In genomic region chr11:65428578-65429068, GRCh38 we compare ENCODE assay signal across 8 cellular contexts. TPM values are rescaled to one million over a fixed set of nuclear protein-coding genes. Genes with fewer than 3 reads are reported as not detected.
DNase-seq lines count a peak whose midpoint lies in the region; ATAC-seq and TF ChIP-seq lines count a peak whose summit lies in the region.

No MANE protein-coding gene starts in this region.

- TF ChIP-seq POLR2A in HCT116 (IDR thresholded peaks at IDR 0.05; ENCODE audit: borderline replicate concordance, extremely low read depth, insufficient read depth, insufficient read length): no peak

- H3K27ac Mint-ChIP-seq in activated CD8-positive, alpha-beta memory T cell treated with anti-CD3 and anti-CD28 coated beads, Interleukin-2, amount 10 ng/mL, durations not matched to agents 7 days and 5 days: peak overlapping the region; percentile 98
- H3K27ac Mint-ChIP-seq in stimulated activated effector memory CD8-positive, alpha-beta T cell treated with anti-CD3 and anti-CD28 coated beads, Interleukin-12 subunit alpha, Interleukin-12 subunit beta, amount 100 ng/mL, for 72 hours: peak overlapping the region; percentile 100

- no peak overlapping the region for H3K4me3 ChIP-seq in HCT116 (replicated peaks in 1 of 2; ENCODE audit: low read depth in 1 of 2, low read length in 2 of 2)
- peak overlapping the region; percentile 80 for H3K4me3 ChIP-seq in left ventricle myocardium inferior

- H3K27me3 ChIP-seq in HCT116 (ENCODE audit: insufficient read depth, low read length) (no peaks in the 10 kb centered on the region), left ventricle myocardium inferior (ENCODE audit: low read depth) (no peaks in the 10 kb centered on the region)

- peaks cover 28 to 57% of the 10 kb centered on the region in 2 experiments for H3K4me1 ChIP-seq in HCT116 (ENCODE audit: control insufficient read depth in 1 of 2, insufficient read depth in 2 of 2, low read length in 2 of 2)
- peaks cover 97% of the 10 kb centered on the region for H3K4me1 ChIP-seq in left ventricle myocardium inferior

- H4K20me1 ChIP-seq in HCT116 (ENCODE audit: insufficient read depth): peaks cover 29% of the 10 kb centered on the region

- peak overlapping the region; percentile 94 for H3K4me3 Mint-ChIP-seq in activated CD8-positive, alpha-beta memory T cell treated with anti-CD3 and anti-CD28 coated beads, Interleukin-2, amount 10 ng/mL, durations not matched to agents 7 days and 5 days
- H3K4me3 Mint-ChIP-seq in stimulated activated effector memory CD8-positive, alpha-beta T cell treated with anti-CD3 and anti-CD28 coated beads, Interleukin-12 subunit alpha, Interleukin-12 subunit beta, amount 100 ng/mL, for 72 hours: peak overlapping the region; percentile 96

- intact Hi-C loops in HCT116 (cut with micrococcal nuclease) (no loop called here), left ventricle myocardium inferior (cut with micrococcal nuclease) (no loop called here)

- no peak for DNase-seq in HCT116 (ENCODE audit: low read depth, low spot score)
- DNase-seq in activated CD8-positive, alpha-beta memory T cell treated with anti-CD3 and anti-CD28 coated beads, Interleukin-2, amount 10 ng/mL, durations not matched to agents 7 days and 5 days: no peak
- DNase-seq in left ventricle myocardium inferior: no peak
- no peak for DNase-seq in stimulated activated effector memory CD8-positive, alpha-beta T cell treated with anti-CD3 and anti-CD28 coated beads, Interleukin-12 subunit alpha, Interleukin-12 subunit beta, amount 100 ng/mL, for 72 hours (ENCODE audit: low spot score in 2 of 2)
- no peak for DNase-seq in NCI-H774 (lab: John Stamatoyannopoulos, UW)
- no peak for DNase-seq in MV-4-11 (lab: John Stamatoyannopoulos, UW)
- DNase-seq in NK-92 (lab: John Stamatoyannopoulos, UW; ENCODE audit: unreplicated experiment): no peak
- no peak for DNase-seq in NCI-H146 treated with DMSO at 0.1 percent for 48 hours (lab: John Stamatoyannopoulos, UW; ENCODE audit: unreplicated experiment)

- no peak overlapping the region for H3K4me2 ChIP-seq in HCT116 (ENCODE audit: low read length)

- H3K79me2 ChIP-seq in HCT116 (ENCODE audit: insufficient read depth, low read length): peaks cover 63% of the 10 kb centered on the region

- H3K36me3 Mint-ChIP-seq in activated CD8-positive, alpha-beta memory T cell treated with anti-CD3 and anti-CD28 coated beads, Interleukin-2, amount 10 ng/mL, durations not matched to agents 7 days and 5 days: peaks cover 68% of the 10 kb centered on the region
- H3K36me3 Mint-ChIP-seq in stimulated activated effector memory CD8-positive, alpha-beta T cell treated with anti-CD3 and anti-CD28 coated beads, Interleukin-12 subunit alpha, Interleukin-12 subunit beta, amount 100 ng/mL, for 72 hours: peaks cover 100% of the 10 kb centered on the region

- TF ChIP-seq RAD21 in HCT116 (IDR thresholded peaks at IDR 0.05; ENCODE audit: low read depth): no peak

- CTCF ChIA-PET in HCT116 (lab: Charles Lee): no interaction called here
- CTCF ChIA-PET in activated CD8-positive, alpha-beta memory T cell treated with anti-CD3 and anti-CD28 coated beads, Interleukin-2, amount 10 ng/mL, durations not matched to agents 7 days and 5 days (lab: Charles Lee): no interaction called here

- TF ChIP-seq CTCF in HCT116 (IDR thresholded peaks at IDR 0.05 in 2 of 3, conservative IDR thresholded peaks at IDR 0.05 in 1 of 3; ENCODE audit: borderline replicate concordance in 1 of 3, insufficient read depth in 1 of 3, low read depth in 2 of 3, low read length in 2 of 3) (no peak), left ventricle myocardium inferior (IDR thresholded peaks at IDR 0.05; ENCODE audit: borderline replicate concordance) (no peak)

- peak overlapping the region; percentile 100; the same call in 1 of the 2 replicates for H3K27ac ChIP-seq in HCT116 (ENCODE audit: low read depth, low read length)
- H3K27ac ChIP-seq in left ventricle myocardium inferior (replicated peaks): peak overlapping the region; percentile 100

- no peak overlapping the region for H3K9ac ChIP-seq in HCT116 (ENCODE audit: low read length)

- H3K27me3 Mint-ChIP-seq in activated CD8-positive, alpha-beta memory T cell treated with anti-CD3 and anti-CD28 coated beads, Interleukin-2, amount 10 ng/mL, durations not matched to agents 7 days and 5 days: no peaks in the 10 kb centered on the region

- BruUV-seq in HCT116 (replicated peaks; lab: Mats Ljungman, UMichigan): no TSS peak

- POLR2A ChIA-PET in HCT116 (lab: Charles Lee): interaction anchor here (0.5 to 15.5 kb wide), 4 partner anchors 8 to 70 kb away, joined by 3 to 910 read pairs (median 6); partner anchors contain the start of gene MALAT1

- H2AFZ ChIP-seq in HCT116 (ENCODE audit: low read depth, low read length, poor library complexity, severe bottlenecking): no peak overlapping the region

- peaks cover 71% of the 10 kb centered on the region for H3K4me1 Mint-ChIP-seq in activated CD8-positive, alpha-beta memory T cell treated with anti-CD3 and anti-CD28 coated beads, Interleukin-2, amount 10 ng/mL, durations not matched to agents 7 days and 5 days
- peaks cover 92% of the 10 kb centered on the region for H3K4me1 Mint-ChIP-seq in stimulated activated effector memory CD8-positive, alpha-beta T cell treated with anti-CD3 and anti-CD28 coated beads, Interleukin-12 subunit alpha, Interleukin-12 subunit beta, amount 100 ng/mL, for 72 hours

- H3K9me3 Mint-ChIP-seq in activated CD8-positive, alpha-beta memory T cell treated with anti-CD3 and anti-CD28 coated beads, Interleukin-2, amount 10 ng/mL, durations not matched to agents 7 days and 5 days (ENCODE audit: low read depth): no peaks in the 10 kb centered on the region
- H3K9me3 Mint-ChIP-seq in stimulated activated effector memory CD8-positive, alpha-beta T cell treated with anti-CD3 and anti-CD28 coated beads, Interleukin-12 subunit alpha, Interleukin-12 subunit beta, amount 100 ng/mL, for 72 hours: no peaks in the 10 kb centered on the region

- H3K9me2 ChIP-seq in HCT116 (ENCODE audit: insufficient read depth): no peaks in the 10 kb centered on the region

- H3K9me3 ChIP-seq in HCT116 (ENCODE audit: control insufficient read depth in 1 of 2, insufficient read depth in 1 of 2, low read depth in 1 of 2, low read length in 2 of 2): no peaks in the 10 kb centered on the region
- H3K9me3 ChIP-seq in left ventricle myocardium inferior (replicated peaks): no peaks in the 10 kb centered on the region

- H3K36me3 ChIP-seq in HCT116 (ENCODE audit: control insufficient read depth in 1 of 2, insufficient read depth in 2 of 2, low read length in 2 of 2): peaks cover 0 to 7% of the 10 kb centered on the region in 2 experiments; a peak in 1 of 4 replicates
- H3K36me3 ChIP-seq in left ventricle myocardium inferior: peaks cover 75% of the 10 kb centered on the region

- no peak for ATAC-seq in HCT116
- ATAC-seq in activated CD8-positive, alpha-beta memory T cell treated with anti-CD3 and anti-CD28 coated beads, Interleukin-2, amount 10 ng/mL, durations not matched to agents 7 days and 5 days: no peak
- ATAC-seq in stimulated activated effector memory CD8-positive, alpha-beta T cell treated with anti-CD3 and anti-CD28 coated beads, Interleukin-12 subunit alpha, Interleukin-12 subunit beta, amount 100 ng/mL, for 72 hours: no peak

- RAD21 ChIA-PET in HCT116 (lab: Charles Lee; ENCODE audit: low non-redundant PET in 1 of 2, low total read pairs in 2 of 2, uncharacterized antibody in 2 of 2, unreplicated experiment in 2 of 2): no interaction called here

TF ChIP-seq in HCT116, 20 proteins besides CTCF, POLR2A, EP300 and RAD21:
- TF ChIP-seq REST (IDR thresholded peaks at IDR 0.05; ENCODE audit: low read depth) (no peak), EZH2phosphoT487 (IDR thresholded peaks at IDR 0.05; ENCODE audit: borderline replicate concordance) (no peak), ZFX (IDR thresholded peaks at IDR 0.05) (no peak), ELF1 (IDR thresholded peaks at IDR 0.05; ENCODE audit: borderline replicate concordance, low read depth) (no peak), POLR2AphosphoS5 (IDR thresholded peaks at IDR 0.05; ENCODE audit: low read depth, low read length) (0 out of 2 replicates have a peak, but pooled peaks have one; percentile 11)
TF ChIP-seq in HCT116: peak in this region for 1.

RNA-seq across cellular contexts. Expression of gene NEAT1, which starts 6.0 kb away (rescaled TPM):
- total RNA-seq in HCT116 (2021; ENCODE audit: unreplicated experiment) (564 TPM), left ventricle myocardium inferior (405 TPM)
- 181 and 274 TPM in 2 replicates for polyA plus RNA-seq in HCT116 (2012)
- total RNA-seq in activated CD8-positive, alpha-beta memory T cell treated with anti-CD3 and anti-CD28 coated beads, Interleukin-2, amount 10 ng/mL, durations not matched to agents 7 days and 5 days: 100 to 1,000 TPM; 525 to 618 TPM

RNA-seq across cellular contexts. Expression of gene FRMD8, which starts 42.2 kb away (rescaled TPM):
- total RNA-seq in HCT116 (2021; ENCODE audit: unreplicated experiment): 35.8 TPM
- polyA plus RNA-seq in HCT116 (2012): 12.9 and 20.6 TPM in 2 replicates
- total RNA-seq in activated CD8-positive, alpha-beta memory T cell treated with anti-CD3 and anti-CD28 coated beads, Interleukin-2, amount 10 ng/mL, durations not matched to agents 7 days and 5 days: 10 to 100 TPM; 52.0 to 56.7 TPM
- total RNA-seq in left ventricle myocardium inferior: 8.4 TPM

RNA-seq across cellular contexts. Expression of gene SLC25A45, which starts 46.2 kb away (rescaled TPM):
- total RNA-seq in HCT116 (2021; ENCODE audit: unreplicated experiment) (3.9 TPM), left ventricle myocardium inferior (5.0 TPM)
- 2.0 and 2.3 TPM in 2 replicates for polyA plus RNA-seq in HCT116 (2012)
- total RNA-seq in activated CD8-positive, alpha-beta memory T cell treated with anti-CD3 and anti-CD28 coated beads, Interleukin-2, amount 10 ng/mL, durations not matched to agents 7 days and 5 days: 10 to 100 TPM; 19.4 to 25.1 TPM
